ENCODE assay signal across 32 cellular contexts in genomic region chr2:11726384-11726783, GRCh38. TPM values are rescaled to one million over a fixed set of nuclear protein-coding genes. Genes with fewer than 3 reads are reported as not detected.
A peak's percentile ranks its signal among the peaks of the same experiment; 100 is the strongest.
DNase-seq lines count a peak whose midpoint lies in the region; ATAC-seq and TF ChIP-seq lines count a peak whose summit lies in the region.
"Had no signal": no experiment of that assay in that cellular context is flagged by ENCODE, and none has a peak within 500 bp of the region (broad histone marks: within the 10 kb centered on the region; RNA-seq: fewer than 3 reads in every experiment).

No MANE protein-coding gene starts in this region.

- H3K27me3 Mint-ChIP-seq in type B pancreatic cell (peaks cover 23% of the 10 kb centered on the region), nephron progenitor cell (ENCODE audit: low read depth, poor library complexity) (no peaks in the 10 kb centered on the region)

- no peaks in the 10 kb centered on the region for H3K36me3 ChIP-seq in left ventricle myocardium inferior
- H3K36me3 ChIP-seq in thyroid gland = no peaks in the 10 kb centered on the region
- H3K36me3 ChIP-seq: colonic mucosa, esophagus muscularis mucosa, suprapubic skin, vagina had no signal

- TF ChIP-seq CTCF in left ventricle myocardium inferior (IDR thresholded peaks at IDR 0.05; ENCODE audit: borderline replicate concordance) (no peak), fibroblast of villous mesenchyme (IDR thresholded peaks at IDR 0.05; ENCODE audit: insufficient read depth, low read depth, low read length) (no peak), thyroid gland (IDR thresholded peaks at IDR 0.05) (no peak), type B pancreatic cell (conservative IDR thresholded peaks at IDR 0.05) (no peak), nephron progenitor cell (IDR thresholded peaks at IDR 0.05) (no peak)

- H3K9me3 Mint-ChIP-seq in type B pancreatic cell = no peaks in the 10 kb centered on the region
- no peaks in the 10 kb centered on the region for H3K9me3 Mint-ChIP-seq in nephron progenitor cell
- H3K9me3 Mint-ChIP-seq: activated naive CD4-positive, alpha-beta T cell treated with anti-CD3 and anti-CD28 coated beads for 36 hours; activated T-cell treated with anti-CD3 and anti-CD28 coated beads, Interleukin-2, amount 50 U/mL, for 72 hours; effector memory CD8-positive, alpha-beta T cell; memory B cell; stimulated activated naive B cell treated with anti-CD40 and anti-IgM and Interleukin-4, amounts not matched to agents 10 μg/mL and 1 μg/mL and 100 μg/mL, for 72 hours had no signal

- intact Hi-C loops in left ventricle myocardium superior (cut with micrococcal nuclease) (no loop called here), left ventricle myocardium inferior (cut with micrococcal nuclease) (no loop called here), thyroid gland (cut with DNase I) (no loop called here)

- H3K36me3 Mint-ChIP-seq in type B pancreatic cell (no peaks in the 10 kb centered on the region), nephron progenitor cell (ENCODE audit: low read depth) (no peaks in the 10 kb centered on the region)
- H3K36me3 Mint-ChIP-seq: memory B cell; stimulated activated naive B cell treated with anti-CD40 and anti-IgM and Interleukin-4, amounts not matched to agents 10 μg/mL and 1 μg/mL and 100 μg/mL, for 72 hours had no signal

- ATAC-seq in left ventricle myocardium superior = peak; percentile 14
- ATAC-seq in GM21423 (IDR thresholded peaks at IDR 0.05; ENCODE audit: unreplicated experiment) = no peak
- ATAC-seq: activated T-cell treated with anti-CD3 and anti-CD28 coated beads, Interleukin-2, amount 50 U/mL, for 72 hours; effector memory CD8-positive, alpha-beta T cell; stimulated activated naive B cell treated with anti-CD40 and anti-IgM and Interleukin-4, amounts not matched to agents 10 μg/mL and 1 μg/mL and 100 μg/mL, for 72 hours had no signal

- no peak overlapping the region for H3K27ac ChIP-seq in left ventricle myocardium inferior (replicated peaks)
- H3K27ac ChIP-seq in thyroid gland = no peak overlapping the region
- H3K27ac ChIP-seq: colonic mucosa, esophagus muscularis mucosa, SK-N-MC, suprapubic skin, vagina had no signal

- H3K27me3 ChIP-seq in left ventricle myocardium inferior (ENCODE audit: low read depth) (peaks cover 32% of the 10 kb centered on the region), thyroid gland (no peaks in the 10 kb centered on the region)
- H3K27me3 ChIP-seq: colonic mucosa, vagina had no signal

- DNase-seq in left ventricle myocardium superior (no peak), left ventricle myocardium inferior (no peak), NCI-H82 treated with DMSO at 0.1 percent for 48 hours (lab: John Stamatoyannopoulos, UW; ENCODE audit: unreplicated experiment) (peak; percentile 12), fibroblast of villous mesenchyme (ENCODE audit: low read depth) (peak; percentile 78), thyroid gland (peak; percentile 91 to 95), type B pancreatic cell (ENCODE audit: extremely low spot score, unreplicated experiment) (no peak), nephron progenitor cell (no peak)
- DNase-seq: activated CD4-positive, alpha-beta T cell treated with anti-CD3 and anti-CD28 coated beads for 48 hours; activated naive CD4-positive, alpha-beta T cell treated with anti-CD3 and anti-CD28 coated beads for 36 hours; activated T-cell treated with anti-CD3 and anti-CD28 coated beads, Interleukin-2, amount 50 U/mL, for 72 hours; amygdala; colonic mucosa; DND-41; effector memory CD8-positive, alpha-beta T cell; H7; islet precursor cell; Kasumi-1; NCI-H2081; NCI-H510A treated with DMSO at 0.1 percent for 48 hours; nucleus accumbens; RPMI8226; stimulated activated CD4-positive, alpha-beta T cell treated with anti-CD3 and anti-CD28 coated beads, Interleukin-4, amount 100 ng/mL, for 24 hours; stimulated activated naive B cell treated with anti-CD40 and anti-IgM and Interleukin-4, amounts not matched to agents 10 μg/mL and 1 μg/mL and 100 μg/mL, for 72 hours; T-helper 2 cell had no signal

- H3K27ac Mint-ChIP-seq in type B pancreatic cell (no peak overlapping the region), nephron progenitor cell (no peak overlapping the region)
- H3K27ac Mint-ChIP-seq: activated naive CD4-positive, alpha-beta T cell treated with anti-CD3 and anti-CD28 coated beads for 36 hours; activated T-cell treated with anti-CD3 and anti-CD28 coated beads, Interleukin-2, amount 50 U/mL, for 72 hours; B cell; memory B cell; stimulated activated naive B cell treated with anti-CD40 and anti-IgM and Interleukin-4, amounts not matched to agents 10 μg/mL and 1 μg/mL and 100 μg/mL, for 72 hours had no signal

- H3K9me3 ChIP-seq in left ventricle myocardium inferior (replicated peaks) (peaks cover 2% of the 10 kb centered on the region), thyroid gland (no peaks in the 10 kb centered on the region)
- H3K9me3 ChIP-seq: colonic mucosa, esophagus muscularis mucosa, suprapubic skin, vagina had no signal

- H3K4me1 ChIP-seq in left ventricle myocardium inferior (peaks cover 6% of the 10 kb centered on the region), thyroid gland (peaks cover 8 to 10% of the 10 kb centered on the region in 2 donors)
- H3K4me1 ChIP-seq: colonic mucosa, vagina had no signal

- H3K4me3 ChIP-seq in left ventricle myocardium inferior (no peak overlapping the region), fibroblast of villous mesenchyme (ENCODE audit: low read depth, low read length) (peak overlapping the region; percentile 1), thyroid gland (replicated peaks in 1 of 3) (no peak overlapping the region)
- H3K4me3 ChIP-seq: colonic mucosa, esophagus muscularis mucosa, SK-N-MC, suprapubic skin, vagina had no signal

- WGBS in thyroid gland, 2 donors = 18 to 28% methylated on average over 7 of the region's 7 CpGs

- H3K4me3 Mint-ChIP-seq in type B pancreatic cell (no peak overlapping the region), nephron progenitor cell (no peak overlapping the region)
- H3K4me3 Mint-ChIP-seq: activated naive CD4-positive, alpha-beta T cell treated with anti-CD3 and anti-CD28 coated beads for 36 hours; activated T-cell treated with anti-CD3 and anti-CD28 coated beads, Interleukin-2, amount 50 U/mL, for 72 hours; B cell; effector memory CD8-positive, alpha-beta T cell; memory B cell; stimulated activated naive B cell treated with anti-CD40 and anti-IgM and Interleukin-4, amounts not matched to agents 10 μg/mL and 1 μg/mL and 100 μg/mL, for 72 hours had no signal

- no peak for TF ChIP-seq POLR2A in thyroid gland (IDR thresholded peaks at IDR 0.05)

- peaks cover 10% of the 10 kb centered on the region for H3K4me1 Mint-ChIP-seq in type B pancreatic cell (ENCODE audit: unreplicated experiment)
- peaks cover 35% of the 10 kb centered on the region for H3K4me1 Mint-ChIP-seq in nephron progenitor cell
- H3K4me1 Mint-ChIP-seq: B cell; memory B cell; stimulated activated naive B cell treated with anti-CD40 and anti-IgM and Interleukin-4, amounts not matched to agents 10 μg/mL and 1 μg/mL and 100 μg/mL, for 72 hours had no signal

RNA-seq across cellular contexts. Expression of gene LPIN1, which starts 20.0 kb away (rescaled TPM):
- total RNA-seq in left ventricle myocardium superior (61.5 TPM), left ventricle myocardium inferior (43.0 TPM), fibroblast of villous mesenchyme (62.2 and 69.6 TPM in 2 replicates), thyroid gland (10 to 100 TPM; 28.7 to 47.0 (median 39.6) TPM), type B pancreatic cell (ENCODE audit: low replicate concordance) (20.1 and 26.8 TPM in 2 replicates)

RNA-seq across cellular contexts. Expression of gene NTSR2, which starts 56.4 kb away (rescaled TPM):
- total RNA-seq in left ventricle myocardium superior (not detected), left ventricle myocardium inferior (not detected), fibroblast of villous mesenchyme (not detected in 2 replicates), thyroid gland (not detected), type B pancreatic cell (ENCODE audit: low replicate concordance) (not detected in 2 replicates)
- total RNA-seq: A673; activated naive CD4-positive, alpha-beta T cell treated with anti-CD3 and anti-CD28 coated beads for 36 hours; activated T-cell treated with anti-CD3 and anti-CD28 coated beads, Interleukin-2, amount 50 U/mL, for 72 hours; B cell; colonic mucosa; esophagus muscularis mucosa; H7; suprapubic skin; vagina had no signal

Comparison
In these comparisons a context has a peak if more than half of its experiments do, and no peak if none do; other contexts are left out.
1. DNase-seq: peak in NCI-H82 treated with DMSO at 0.1 percent for 48 hours (single experiment), fibroblast of villous mesenchyme (single experiment) and thyroid gland (2 of 2); none in left ventricle myocardium superior (single experiment), left ventricle myocardium inferior (single experiment), type B pancreatic cell (single experiment) and nephron progenitor cell (single experiment).